1 cellular context compared by ENCODE assay signal in the genomic region with DNA sequence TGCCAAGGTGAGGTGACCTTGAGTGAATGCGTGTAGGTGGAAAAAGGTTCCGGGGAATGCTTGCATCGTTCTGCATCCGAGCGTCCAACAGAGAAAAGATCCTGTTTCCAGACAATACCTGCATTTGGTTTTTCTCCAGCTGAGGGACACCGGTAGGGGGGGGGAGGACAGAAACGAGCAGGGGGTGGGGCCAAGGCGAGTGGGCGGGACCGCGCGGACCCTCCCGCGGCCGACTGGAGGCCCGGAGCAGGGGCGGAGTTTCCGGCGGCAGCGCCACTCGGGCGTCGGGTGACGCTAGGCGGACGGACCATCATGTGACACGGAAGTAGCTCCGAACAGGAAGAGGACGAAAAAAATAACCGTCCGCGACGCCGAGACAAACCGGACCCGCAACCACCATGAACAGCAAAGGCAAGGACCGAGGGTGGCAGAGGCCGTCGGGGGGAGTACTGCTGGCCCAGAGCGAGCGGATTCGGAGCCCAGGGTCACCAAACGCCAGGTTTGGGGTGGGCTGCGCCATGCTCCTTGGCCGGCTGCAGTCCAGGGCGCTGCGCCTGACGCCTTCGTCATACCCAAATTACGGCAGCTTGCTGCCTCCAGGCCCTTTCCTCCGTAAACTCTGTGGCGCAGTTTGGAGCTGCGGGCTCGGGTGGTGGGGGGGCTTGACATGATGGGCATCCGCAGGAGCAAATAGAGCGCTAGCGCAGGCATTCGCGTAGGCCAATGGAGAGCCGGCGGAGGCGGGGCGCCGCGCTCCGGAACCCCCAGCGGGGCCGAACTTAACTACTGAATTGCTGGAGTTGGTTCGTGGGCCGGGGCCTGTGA.
TF ChIP-seq lines count a peak whose summit lies in the region.

A gene with protein sequence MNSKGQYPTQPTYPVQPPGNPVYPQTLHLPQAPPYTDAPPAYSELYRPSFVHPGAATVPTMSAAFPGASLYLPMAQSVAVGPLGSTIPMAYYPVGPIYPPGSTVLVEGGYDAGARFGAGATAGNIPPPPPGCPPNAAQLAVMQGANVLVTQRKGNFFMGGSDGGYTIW (plus strand): TSS at position 317 of the 825 bp plus-strand sequence. CDS start 82 bp downstream, at position 399.

TF ChIP-seq in GM12878, 131 proteins besides CTCF, POLR2A, EP300 and RAD21 (continued from another document and continues in another):
- TF ChIP-seq EGR1 (IDR thresholded peaks at IDR 0.05; ENCODE audit: borderline replicate concordance in 1 of 2, low read depth in 2 of 2, low read length in 2 of 2) (peak in 1 of 2 experiments; percentile 76; a peak in 2 of 3 replicates), MTA2 (IDR thresholded peaks at IDR 0.05; ENCODE audit: low read depth) (no peak), GATAD2B (conservative IDR thresholded peaks at IDR 0.05; ENCODE audit: low read depth) (peak; percentile 97), ZBED1 (IDR thresholded peaks at IDR 0.05; ENCODE audit: borderline replicate concordance) (no peak), PML (IDR thresholded peaks at IDR 0.05; ENCODE audit: low read length) (peak; percentile 97), CHD1 (IDR thresholded peaks at IDR 0.05; ENCODE audit: low read depth, low read length) (peak; percentile 93), ATF7 (IDR thresholded peaks at IDR 0.05; ENCODE audit: low read depth) (0 out of 2 replicates have a peak, but pooled peaks have one; percentile 26), POLR2AphosphoS5 (IDR thresholded peaks at IDR 0.05; ENCODE audit: low read length) (peak; percentile 98), EED (IDR thresholded peaks at IDR 0.05; ENCODE audit: low read depth) (no peak), BACH1 (IDR thresholded peaks at IDR 0.05; ENCODE audit: borderline replicate concordance) (peak; percentile 79), SREBF2 (IDR thresholded peaks at IDR 0.05; ENCODE audit: low read length) (no peak), SIN3A (IDR thresholded peaks at IDR 0.05; ENCODE audit: low read depth, low read length) (0 out of 2 replicates have a peak, but pooled peaks have one; percentile 30), RCOR1 (conservative IDR thresholded peaks at IDR 0.05; ENCODE audit: low read depth, low read length) (no peak), KAT2A (conservative IDR thresholded peaks at IDR 0.05; ENCODE audit: control insufficient read depth, low read depth, low read length) (no peak), BHLHE40 (IDR thresholded peaks at IDR 0.05; ENCODE audit: borderline replicate concordance in 1 of 2, low read depth in 2 of 2, low read length in 1 of 2) (peak; percentile 29 to 82; a peak in 2 of 4 replicates), MYC (IDR thresholded peaks at IDR 0.05; ENCODE audit: insufficient read depth, insufficient read length, insufficient replicate concordance, low read length, severe bottlenecking) (peak; percentile 27), HDAC2 (IDR thresholded peaks at IDR 0.05) (no peak), CREB1 (IDR thresholded peaks at IDR 0.05; ENCODE audit: low read depth) (peak; percentile 93), YY1 (IDR thresholded peaks at IDR 0.05; ENCODE audit: low read depth, low read length) (peak; percentile 55), NFYA (IDR thresholded peaks at IDR 0.05; ENCODE audit: borderline replicate concordance, low read depth, low read length) (peak; percentile 89; the same call in 1 of the 2 replicates), TCF3 (IDR thresholded peaks at IDR 0.05; ENCODE audit: borderline replicate concordance, insufficient read depth, low read depth, low read length) (0 out of 2 replicates have a peak, but pooled peaks have one; percentile 17), STAT3 (IDR thresholded peaks at IDR 0.05; ENCODE audit: low read depth, low read length) (no peak), EZH2 (IDR thresholded peaks at IDR 0.05; ENCODE audit: borderline replicate concordance, control insufficient read depth, low read depth, low read length) (no peak), ZNF622 (IDR thresholded peaks at IDR 0.05) (no peak), BMI1 (IDR thresholded peaks at IDR 0.05; ENCODE audit: borderline replicate concordance) (no peak), MTA3 (IDR thresholded peaks at IDR 0.05; ENCODE audit: borderline replicate concordance, low read length) (no peak), SP1 (IDR thresholded peaks at IDR 0.05; ENCODE audit: low read depth, low read length) (peak; percentile 96), DPF2 (IDR thresholded peaks at IDR 0.05) (peak; percentile 97), TCF7 (IDR thresholded peaks at IDR 0.05; ENCODE audit: borderline replicate concordance) (no peak), SIX5 (IDR thresholded peaks at IDR 0.05; ENCODE audit: low read depth, low read length, severe bottlenecking) (peak; percentile 28), MYB (IDR thresholded peaks at IDR 0.05; ENCODE audit: borderline replicate concordance, low read depth, low read length) (0 out of 2 replicates have a peak, but pooled peaks have one; percentile 42), POU2F2 (IDR thresholded peaks at IDR 0.05; ENCODE audit: borderline replicate concordance, low read depth, low read length) (peak; percentile 79; the same call in 2 of the 3 replicates), HDAC6 (IDR thresholded peaks at IDR 0.05; ENCODE audit: unreplicated experiment) (no peak), TARDBP (IDR thresholded peaks at IDR 0.05; ENCODE audit: borderline replicate concordance) (no peak), PAX8 (IDR thresholded peaks at IDR 0.05) (peak; percentile 89; the same call in 1 of the 2 replicates), NR2C1 (IDR thresholded peaks at IDR 0.05) (0 out of 2 replicates have a peak, but pooled peaks have one; percentile 29), TCF12 (IDR thresholded peaks at IDR 0.05; ENCODE audit: low read depth, low read length) (no peak; the same call in 1 of the 2 replicates), KDM1A (IDR thresholded peaks at IDR 0.05; ENCODE audit: borderline replicate concordance) (no peak), RBBP5 (conservative IDR thresholded peaks at IDR 0.05) (no peak), JUND (IDR thresholded peaks at IDR 0.05; ENCODE audit: low read depth, low read length) (no peak), CBX5 (IDR thresholded peaks at IDR 0.05; ENCODE audit: low read depth) (no peak), NRF1 (conservative IDR thresholded peaks at IDR 0.05; ENCODE audit: low read depth, low read length) (no peak), HDGF (IDR thresholded peaks at IDR 0.05) (peak; percentile 27; the same call in 1 of the 2 replicates), NR2F1 (conservative IDR thresholded peaks at IDR 0.05) (no peak), RELA (IDR thresholded peaks at IDR 0.05; ENCODE audit: borderline replicate concordance, partially characterized antibody) (peak; percentile 59), FOS (IDR thresholded peaks at IDR 0.05; ENCODE audit: borderline replicate concordance, extremely low read depth, insufficient read length) (peak; percentile 92)
- TF ChIP-seq, protein P1, sequence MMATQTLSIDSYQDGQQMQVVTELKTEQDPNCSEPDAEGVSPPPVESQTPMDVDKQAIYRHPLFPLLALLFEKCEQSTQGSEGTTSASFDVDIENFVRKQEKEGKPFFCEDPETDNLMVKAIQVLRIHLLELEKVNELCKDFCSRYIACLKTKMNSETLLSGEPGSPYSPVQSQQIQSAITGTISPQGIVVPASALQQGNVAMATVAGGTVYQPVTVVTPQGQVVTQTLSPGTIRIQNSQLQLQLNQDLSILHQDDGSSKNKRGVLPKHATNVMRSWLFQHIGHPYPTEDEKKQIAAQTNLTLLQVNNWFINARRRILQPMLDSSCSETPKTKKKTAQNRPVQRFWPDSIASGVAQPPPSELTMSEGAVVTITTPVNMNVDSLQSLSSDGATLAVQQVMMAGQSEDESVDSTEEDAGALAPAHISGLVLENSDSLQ (IDR thresholded peaks at IDR 0.05) = peak; percentile 99
- TF ChIP-seq, protein P2, sequence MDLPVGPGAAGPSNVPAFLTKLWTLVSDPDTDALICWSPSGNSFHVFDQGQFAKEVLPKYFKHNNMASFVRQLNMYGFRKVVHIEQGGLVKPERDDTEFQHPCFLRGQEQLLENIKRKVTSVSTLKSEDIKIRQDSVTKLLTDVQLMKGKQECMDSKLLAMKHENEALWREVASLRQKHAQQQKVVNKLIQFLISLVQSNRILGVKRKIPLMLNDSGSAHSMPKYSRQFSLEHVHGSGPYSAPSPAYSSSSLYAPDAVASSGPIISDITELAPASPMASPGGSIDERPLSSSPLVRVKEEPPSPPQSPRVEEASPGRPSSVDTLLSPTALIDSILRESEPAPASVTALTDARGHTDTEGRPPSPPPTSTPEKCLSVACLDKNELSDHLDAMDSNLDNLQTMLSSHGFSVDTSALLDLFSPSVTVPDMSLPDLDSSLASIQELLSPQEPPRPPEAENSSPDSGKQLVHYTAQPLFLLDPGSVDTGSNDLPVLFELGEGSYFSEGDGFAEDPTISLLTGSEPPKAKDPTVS (IDR thresholded peaks at IDR 0.05; ENCODE audit: low read depth, low read length) = no peak
- TF ChIP-seq, protein P3, sequence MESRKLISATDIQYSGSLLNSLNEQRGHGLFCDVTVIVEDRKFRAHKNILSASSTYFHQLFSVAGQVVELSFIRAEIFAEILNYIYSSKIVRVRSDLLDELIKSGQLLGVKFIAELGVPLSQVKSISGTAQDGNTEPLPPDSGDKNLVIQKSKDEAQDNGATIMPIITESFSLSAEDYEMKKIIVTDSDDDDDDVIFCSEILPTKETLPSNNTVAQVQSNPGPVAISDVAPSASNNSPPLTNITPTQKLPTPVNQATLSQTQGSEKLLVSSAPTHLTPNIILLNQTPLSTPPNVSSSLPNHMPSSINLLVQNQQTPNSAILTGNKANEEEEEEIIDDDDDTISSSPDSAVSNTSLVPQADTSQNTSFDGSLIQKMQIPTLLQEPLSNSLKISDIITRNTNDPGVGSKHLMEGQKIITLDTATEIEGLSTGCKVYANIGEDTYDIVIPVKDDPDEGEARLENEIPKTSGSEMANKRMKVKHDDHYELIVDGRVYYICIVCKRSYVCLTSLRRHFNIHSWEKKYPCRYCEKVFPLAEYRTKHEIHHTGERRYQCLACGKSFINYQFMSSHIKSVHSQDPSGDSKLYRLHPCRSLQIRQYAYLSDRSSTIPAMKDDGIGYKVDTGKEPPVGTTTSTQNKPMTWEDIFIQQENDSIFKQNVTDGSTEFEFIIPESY (IDR thresholded peaks at IDR 0.05) = no peak
- TF ChIP-seq, protein P4, sequence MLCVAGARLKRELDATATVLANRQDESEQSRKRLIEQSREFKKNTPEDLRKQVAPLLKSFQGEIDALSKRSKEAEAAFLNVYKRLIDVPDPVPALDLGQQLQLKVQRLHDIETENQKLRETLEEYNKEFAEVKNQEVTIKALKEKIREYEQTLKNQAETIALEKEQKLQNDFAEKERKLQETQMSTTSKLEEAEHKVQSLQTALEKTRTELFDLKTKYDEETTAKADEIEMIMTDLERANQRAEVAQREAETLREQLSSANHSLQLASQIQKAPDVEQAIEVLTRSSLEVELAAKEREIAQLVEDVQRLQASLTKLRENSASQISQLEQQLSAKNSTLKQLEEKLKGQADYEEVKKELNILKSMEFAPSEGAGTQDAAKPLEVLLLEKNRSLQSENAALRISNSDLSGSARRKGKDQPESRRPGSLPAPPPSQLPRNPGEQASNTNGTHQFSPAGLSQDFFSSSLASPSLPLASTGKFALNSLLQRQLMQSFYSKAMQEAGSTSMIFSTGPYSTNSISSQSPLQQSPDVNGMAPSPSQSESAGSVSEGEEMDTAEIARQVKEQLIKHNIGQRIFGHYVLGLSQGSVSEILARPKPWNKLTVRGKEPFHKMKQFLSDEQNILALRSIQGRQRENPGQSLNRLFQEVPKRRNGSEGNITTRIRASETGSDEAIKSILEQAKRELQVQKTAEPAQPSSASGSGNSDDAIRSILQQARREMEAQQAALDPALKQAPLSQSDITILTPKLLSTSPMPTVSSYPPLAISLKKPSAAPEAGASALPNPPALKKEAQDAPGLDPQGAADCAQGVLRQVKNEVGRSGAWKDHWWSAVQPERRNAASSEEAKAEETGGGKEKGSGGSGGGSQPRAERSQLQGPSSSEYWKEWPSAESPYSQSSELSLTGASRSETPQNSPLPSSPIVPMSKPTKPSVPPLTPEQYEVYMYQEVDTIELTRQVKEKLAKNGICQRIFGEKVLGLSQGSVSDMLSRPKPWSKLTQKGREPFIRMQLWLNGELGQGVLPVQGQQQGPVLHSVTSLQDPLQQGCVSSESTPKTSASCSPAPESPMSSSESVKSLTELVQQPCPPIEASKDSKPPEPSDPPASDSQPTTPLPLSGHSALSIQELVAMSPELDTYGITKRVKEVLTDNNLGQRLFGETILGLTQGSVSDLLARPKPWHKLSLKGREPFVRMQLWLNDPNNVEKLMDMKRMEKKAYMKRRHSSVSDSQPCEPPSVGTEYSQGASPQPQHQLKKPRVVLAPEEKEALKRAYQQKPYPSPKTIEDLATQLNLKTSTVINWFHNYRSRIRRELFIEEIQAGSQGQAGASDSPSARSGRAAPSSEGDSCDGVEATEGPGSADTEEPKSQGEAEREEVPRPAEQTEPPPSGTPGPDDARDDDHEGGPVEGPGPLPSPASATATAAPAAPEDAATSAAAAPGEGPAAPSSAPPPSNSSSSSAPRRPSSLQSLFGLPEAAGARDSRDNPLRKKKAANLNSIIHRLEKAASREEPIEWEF (IDR thresholded peaks at IDR 0.05; ENCODE audit: insufficient replicate concordance, low read depth, low read length) = no peak
- TF ChIP-seq, protein P5, sequence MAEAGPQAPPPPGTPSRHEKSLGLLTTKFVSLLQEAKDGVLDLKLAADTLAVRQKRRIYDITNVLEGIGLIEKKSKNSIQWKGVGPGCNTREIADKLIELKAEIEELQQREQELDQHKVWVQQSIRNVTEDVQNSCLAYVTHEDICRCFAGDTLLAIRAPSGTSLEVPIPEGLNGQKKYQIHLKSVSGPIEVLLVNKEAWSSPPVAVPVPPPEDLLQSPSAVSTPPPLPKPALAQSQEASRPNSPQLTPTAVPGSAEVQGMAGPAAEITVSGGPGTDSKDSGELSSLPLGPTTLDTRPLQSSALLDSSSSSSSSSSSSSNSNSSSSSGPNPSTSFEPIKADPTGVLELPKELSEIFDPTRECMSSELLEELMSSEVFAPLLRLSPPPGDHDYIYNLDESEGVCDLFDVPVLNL (IDR thresholded peaks at IDR 0.05; ENCODE audit: low read depth, low read length) = no peak
- TF ChIP-seq, protein P6, sequence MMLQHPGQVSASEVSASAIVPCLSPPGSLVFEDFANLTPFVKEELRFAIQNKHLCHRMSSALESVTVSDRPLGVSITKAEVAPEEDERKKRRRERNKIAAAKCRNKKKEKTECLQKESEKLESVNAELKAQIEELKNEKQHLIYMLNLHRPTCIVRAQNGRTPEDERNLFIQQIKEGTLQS (IDR thresholded peaks at IDR 0.05; ENCODE audit: borderline replicate concordance, extremely low read depth, low read depth, low read length) = peak; percentile 84; the same call in 1 of the 2 replicates
- TF ChIP-seq, protein P7, sequence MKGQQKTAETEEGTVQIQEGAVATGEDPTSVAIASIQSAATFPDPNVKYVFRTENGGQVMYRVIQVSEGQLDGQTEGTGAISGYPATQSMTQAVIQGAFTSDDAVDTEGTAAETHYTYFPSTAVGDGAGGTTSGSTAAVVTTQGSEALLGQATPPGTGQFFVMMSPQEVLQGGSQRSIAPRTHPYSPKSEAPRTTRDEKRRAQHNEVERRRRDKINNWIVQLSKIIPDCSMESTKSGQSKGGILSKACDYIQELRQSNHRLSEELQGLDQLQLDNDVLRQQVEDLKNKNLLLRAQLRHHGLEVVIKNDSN (IDR thresholded peaks at IDR 0.05; ENCODE audit: borderline replicate concordance, extremely low read length, insufficient read depth, low read depth, low read length) = peak; percentile 87
